Comparison of ENCODE assay signal across 10 cellular contexts in the genomic region with DNA sequence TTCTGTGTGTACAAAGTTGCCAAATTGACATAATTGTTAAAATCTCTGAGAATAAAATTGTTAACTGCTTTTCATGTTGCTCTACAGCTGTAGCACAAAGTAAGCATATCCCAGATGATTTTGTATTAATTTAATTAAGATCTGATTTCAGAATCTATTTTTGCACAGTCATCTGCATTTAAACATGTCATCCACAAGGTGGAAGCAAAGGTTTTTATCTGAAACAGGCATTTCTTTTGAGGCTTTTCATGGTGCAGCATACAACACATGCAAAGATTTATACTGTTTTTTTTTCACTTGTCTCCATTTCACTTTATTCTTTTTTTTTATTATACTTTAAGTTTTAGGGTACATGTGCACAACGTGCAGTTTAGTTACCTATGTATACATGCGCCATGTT.
DNase-seq lines count a peak whose midpoint lies in the region; ATAC-seq and TF ChIP-seq lines count a peak whose summit lies in the region.
"Had no signal": no experiment of that assay in that cellular context is flagged by ENCODE, and none has a peak within 500 bp of the region (broad histone marks: within the 10 kb centered on the region; RNA-seq: fewer than 3 reads in every experiment).

No MANE protein-coding gene starts in this region.

- no peaks in the 10 kb centered on the region for H3K36me3 ChIP-seq in OCI-LY3 (replicated peaks; ENCODE audit: low read depth, low read length)

- H3K9me3 ChIP-seq in OCI-LY3 (ENCODE audit: insufficient read depth, low read length) = no peaks in the 10 kb centered on the region
- H3K9me3 ChIP-seq: Caco-2 had no signal

- no peak overlapping the region for H2AFZ ChIP-seq in OCI-LY3 (ENCODE audit: low read depth, low read length)

- H3K4me3 ChIP-seq in OCI-LY3 (ENCODE audit: low read length) = no peak overlapping the region

- no peaks in the 10 kb centered on the region for H3K4me1 ChIP-seq in OCI-LY3 (ENCODE audit: low read length)
- H3K4me1 ChIP-seq: Caco-2 had no signal

- H3K27ac ChIP-seq in OCI-LY3 (ENCODE audit: low read length) = no peak overlapping the region

- no peaks in the 10 kb centered on the region for H3K27me3 ChIP-seq in OCI-LY3 (ENCODE audit: low read depth, low read length)

- ATAC-seq in HG02642 (IDR thresholded peaks at IDR 0.05; ENCODE audit: poor library complexity, unreplicated experiment) = no peak
- ATAC-seq in GM18520 (IDR thresholded peaks at IDR 0.05; ENCODE audit: unreplicated experiment) = no peak
- ATAC-seq in HG02884 (IDR thresholded peaks at IDR 0.05; ENCODE audit: unreplicated experiment) = no peak

- H3K4me2 ChIP-seq in OCI-LY3 (ENCODE audit: low read length) = no peak overlapping the region

- DNase-seq in NCI-H82 (lab: John Stamatoyannopoulos, UW) (peak; percentile 11), NCI-H82 treated with DMSO at 0.1 percent for 48 hours (lab: John Stamatoyannopoulos, UW; ENCODE audit: unreplicated experiment) (no peak), fibroblast of peridontal ligament (ENCODE audit: extremely low read depth) (peak; percentile 61), stromal cell of bone marrow (ENCODE audit: low read depth) (peak; percentile 22)
- DNase-seq: activated naive CD8-positive, alpha-beta T cell treated with anti-CD3 and anti-CD28 coated beads, Interleukin-2, amount 10 ng/mL, durations not matched to agents 7 days and 5 days had no signal

- no peaks in the 10 kb centered on the region for H3K79me2 ChIP-seq in OCI-LY3 (ENCODE audit: low read length)

- TF ChIP-seq CTCF in OCI-LY3 (IDR thresholded peaks at IDR 0.05; ENCODE audit: low read depth, low read length) = peak; percentile 71

- H3K9ac ChIP-seq in OCI-LY3 (ENCODE audit: low read length) = no peak overlapping the region

- H4K20me1 ChIP-seq in OCI-LY3 (ENCODE audit: insufficient read depth, low read length) = no peaks in the 10 kb centered on the region
